Comparison of ENCODE assay signal across 8 cellular contexts in genomic region chr7:149195180-149196150, GRCh38. TPM values are rescaled to one million over a fixed set of nuclear protein-coding genes. Genes with fewer than 3 reads are reported as not detected.
DNase-seq lines count a peak whose midpoint lies in the region; ATAC-seq and TF ChIP-seq lines count a peak whose summit lies in the region.

TSS of gene ZNF282 (plus strand) at chr7:149195546. CDS start at chr7:149195590, 44 bp downstream.

- H3K36me3 ChIP-seq in KOPT-K1 (ENCODE audit: insufficient read depth, low read length), result peaks cover 29% of the 10 kb centered on the region
- peaks cover 23 to 26% (median 24%) of the 10 kb centered on the region in 4 donors for H3K36me3 ChIP-seq in stomach

- H3K27ac Mint-ChIP-seq in nephron progenitor cell, result peak within 1 kb of the TSS; percentile 11

- H3K27me3 Mint-ChIP-seq in nephron progenitor cell (ENCODE audit: low read depth, poor library complexity), result no peaks in the 10 kb centered on the region

- H3K4me3 ChIP-seq in fibroblast of the aortic adventitia (ENCODE audit: low read depth, low read length), result peak within 1 kb of the TSS; percentile 87
- peak within 1 kb of the TSS; percentile 68 to 88 (median 80) for H3K4me3 ChIP-seq in stomach

- ATAC-seq in GM21786 (IDR thresholded peaks at IDR 0.05; ENCODE audit: unreplicated experiment), result peak; percentile 95

- peaks cover 28% of the 10 kb centered on the region for H3K4me1 Mint-ChIP-seq in nephron progenitor cell

- intact Hi-C loops in stomach (cut with DNase I; ENCODE audit: low total_unique reads), result no loop called here

- 0 to 1% (median 0%) methylated on average over 32 to 97 of the region's 97 CpGs for WGBS in stomach, 5 donors

- peaks cover 4% of the 10 kb centered on the region for H3K9me3 Mint-ChIP-seq in nephron progenitor cell

- H3K4me3 Mint-ChIP-seq in nephron progenitor cell, result peak within 1 kb of the TSS; percentile 90

- H3K27me3 ChIP-seq in stomach, result no peaks in the 10 kb centered on the region

- H3K9me3 ChIP-seq in KOPT-K1 (ENCODE audit: insufficient read depth, low read length, poor library complexity, severe bottlenecking), result no peaks in the 10 kb centered on the region
- H3K9me3 ChIP-seq in stomach, result no peaks in the 10 kb centered on the region

- peak; percentile 94 for DNase-seq in EH (ENCODE audit: low read depth)
- peak; percentile 90 for DNase-seq in RPMI8226
- DNase-seq in activated T-helper 9 cell treated with anti-CD3 and anti-CD28 coated beads, Interleukin-2, amount 50 U/mL, for 16 hours (ENCODE audit: low read depth), result peak; percentile 69
- DNase-seq in fibroblast of the aortic adventitia (ENCODE audit: low read depth), result peak; percentile 85
- DNase-seq in nephron progenitor cell, result peak; percentile 88
- DNase-seq in stomach, result peak; percentile 92

- H3K4me1 ChIP-seq in stomach, result peaks cover 17 to 40% (median 27%) of the 10 kb centered on the region in 4 donors

- H3K27ac ChIP-seq in KOPT-K1 (ENCODE audit: low read depth, low read length, poor library complexity, severe bottlenecking) (peak within 1 kb of the TSS; percentile 81), stomach (peak within 1 kb of the TSS; percentile 83 to 98 (median 92))

- peaks cover 33% of the 10 kb centered on the region for H3K36me3 Mint-ChIP-seq in nephron progenitor cell (ENCODE audit: low read depth)

- TF ChIP-seq POLR2A in stomach (IDR thresholded peaks at IDR 0.05), result no peak

- no peak for TF ChIP-seq EP300 in stomach (IDR thresholded peaks at IDR 0.05)

- peak; percentile 81 for TF ChIP-seq CTCF in fibroblast of the aortic adventitia (IDR thresholded peaks at IDR 0.05; ENCODE audit: insufficient read depth, low read length)
- peak; percentile 51 for TF ChIP-seq CTCF in nephron progenitor cell (IDR thresholded peaks at IDR 0.05)
- peak in 5 of 7 experiments; percentile 20 to 59 (median 49) for TF ChIP-seq CTCF in stomach (IDR thresholded peaks at IDR 0.05)

RNA-seq across cellular contexts. Expression of gene ZNF282, which starts in this region (rescaled TPM):
- 15.5 and 31.9 TPM in 2 replicates for total RNA-seq in fibroblast of the aortic adventitia (ENCODE audit: low replicate concordance)
- total RNA-seq in stomach, result 10 to 100 TPM; 12.6 to 86.0 (median 18.9) TPM
- polyA plus RNA-seq in stomach, result 1 to 10 TPM; 8.4 to 9.9 (median 8.6) TPM

Comparison
In these comparisons a context has a peak if more than half of its experiments do, and no peak if none do; other contexts are left out.
1. Peak in every context shown above with its lines: DNase-seq, ATAC-seq, H3K4me3 ChIP-seq and H3K27ac ChIP-seq.